In the genomic region with DNA sequence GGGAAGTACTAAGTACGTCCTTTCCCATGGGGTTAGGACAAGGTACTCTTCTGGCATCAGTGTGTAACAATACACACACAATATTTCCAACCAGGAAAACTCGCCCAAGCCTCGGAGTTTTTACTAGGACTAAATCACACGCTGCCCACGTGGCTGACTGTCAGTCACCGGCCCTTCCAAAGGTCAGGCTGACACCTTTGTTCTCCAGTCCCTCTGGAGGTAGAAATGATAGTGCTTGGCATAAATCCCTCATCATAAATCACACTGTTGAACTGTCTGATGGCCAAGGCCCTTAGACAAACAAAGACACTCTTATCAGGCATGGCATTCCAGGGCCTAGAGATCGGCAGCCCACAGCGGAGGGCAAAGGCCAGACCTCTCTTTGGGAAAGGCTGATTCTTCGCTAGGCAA, we compare ENCODE assay signal across 2 cellular contexts.
A peak's percentile ranks its signal among the peaks of the same experiment; 100 is the strongest.
TF ChIP-seq lines count a peak whose summit lies in the region.

No MANE protein-coding gene starts in this region.

TF ChIP-seq in HepG2, 621 proteins besides CTCF, POLR2A, EP300 and RAD21 (continues in another document):
- TF ChIP-seq CEBPB (IDR thresholded peaks at IDR 0.05; ENCODE audit: borderline replicate concordance, low read depth, low read length) (no peak), ZNF207 (IDR thresholded peaks at IDR 0.05; ENCODE audit: borderline replicate concordance) (no peak), NFIB (CRISPR knock-in tag; IDR thresholded peaks at IDR 0.05; ENCODE audit: borderline replicate concordance) (no peak), ZNF564 (CRISPR knock-in tag; IDR thresholded peaks at IDR 0.05) (no peak; the same call in 1 of the 2 replicates), ZNF879 (CRISPR knock-in tag; IDR thresholded peaks at IDR 0.05) (no peak), ZNF788 (CRISPR knock-in tag; IDR thresholded peaks at IDR 0.05; ENCODE audit: borderline replicate concordance) (peak; percentile 80; the same call in 1 of the 2 replicates), MED1 (CRISPR knock-in tag; IDR thresholded peaks at IDR 0.05) (peak; percentile 47), MAFG (CRISPR knock-in tag; IDR thresholded peaks at IDR 0.05) (no peak), KLF11 (CRISPR knock-in tag; IDR thresholded peaks at IDR 0.05) (no peak), ETV5 (CRISPR knock-in tag; IDR thresholded peaks at IDR 0.05; ENCODE audit: borderline replicate concordance) (0 out of 2 replicates have a peak, but pooled peaks have one; percentile 14), NKX3-1 (CRISPR knock-in tag; IDR thresholded peaks at IDR 0.05) (no peak; the same call in 1 of the 2 replicates), MZF1 (CRISPR knock-in tag; IDR thresholded peaks at IDR 0.05; ENCODE audit: borderline replicate concordance) (no peak), KLF6 (CRISPR knock-in tag; IDR thresholded peaks at IDR 0.05) (peak; percentile 70; the same call in 1 of the 2 replicates), ZFP90 (CRISPR knock-in tag; IDR thresholded peaks at IDR 0.05; ENCODE audit: borderline replicate concordance) (no peak), CBX1 (IDR thresholded peaks at IDR 0.05; ENCODE audit: low read depth) (no peak), XBP1 (CRISPR knock-in tag; IDR thresholded peaks at IDR 0.05) (no peak)
- TF ChIP-seq, protein P1, sequence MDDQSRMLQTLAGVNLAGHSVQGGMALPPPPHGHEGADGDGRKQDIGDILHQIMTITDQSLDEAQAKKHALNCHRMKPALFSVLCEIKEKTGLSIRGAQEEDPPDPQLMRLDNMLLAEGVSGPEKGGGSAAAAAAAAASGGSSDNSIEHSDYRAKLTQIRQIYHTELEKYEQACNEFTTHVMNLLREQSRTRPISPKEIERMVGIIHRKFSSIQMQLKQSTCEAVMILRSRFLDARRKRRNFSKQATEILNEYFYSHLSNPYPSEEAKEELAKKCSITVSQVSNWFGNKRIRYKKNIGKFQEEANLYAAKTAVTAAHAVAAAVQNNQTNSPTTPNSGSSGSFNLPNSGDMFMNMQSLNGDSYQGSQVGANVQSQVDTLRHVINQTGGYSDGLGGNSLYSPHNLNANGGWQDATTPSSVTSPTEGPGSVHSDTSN (CRISPR knock-in tag; IDR thresholded peaks at IDR 0.05; ENCODE audit: borderline replicate concordance) = no peak
- TF ChIP-seq, protein P2, sequence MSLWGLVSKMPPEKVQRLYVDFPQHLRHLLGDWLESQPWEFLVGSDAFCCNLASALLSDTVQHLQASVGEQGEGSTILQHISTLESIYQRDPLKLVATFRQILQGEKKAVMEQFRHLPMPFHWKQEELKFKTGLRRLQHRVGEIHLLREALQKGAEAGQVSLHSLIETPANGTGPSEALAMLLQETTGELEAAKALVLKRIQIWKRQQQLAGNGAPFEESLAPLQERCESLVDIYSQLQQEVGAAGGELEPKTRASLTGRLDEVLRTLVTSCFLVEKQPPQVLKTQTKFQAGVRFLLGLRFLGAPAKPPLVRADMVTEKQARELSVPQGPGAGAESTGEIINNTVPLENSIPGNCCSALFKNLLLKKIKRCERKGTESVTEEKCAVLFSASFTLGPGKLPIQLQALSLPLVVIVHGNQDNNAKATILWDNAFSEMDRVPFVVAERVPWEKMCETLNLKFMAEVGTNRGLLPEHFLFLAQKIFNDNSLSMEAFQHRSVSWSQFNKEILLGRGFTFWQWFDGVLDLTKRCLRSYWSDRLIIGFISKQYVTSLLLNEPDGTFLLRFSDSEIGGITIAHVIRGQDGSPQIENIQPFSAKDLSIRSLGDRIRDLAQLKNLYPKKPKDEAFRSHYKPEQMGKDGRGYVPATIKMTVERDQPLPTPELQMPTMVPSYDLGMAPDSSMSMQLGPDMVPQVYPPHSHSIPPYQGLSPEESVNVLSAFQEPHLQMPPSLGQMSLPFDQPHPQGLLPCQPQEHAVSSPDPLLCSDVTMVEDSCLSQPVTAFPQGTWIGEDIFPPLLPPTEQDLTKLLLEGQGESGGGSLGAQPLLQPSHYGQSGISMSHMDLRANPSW (CRISPR knock-in tag; IDR thresholded peaks at IDR 0.05; ENCODE audit: borderline replicate concordance) = no peak
- TF ChIP-seq, protein P3, sequence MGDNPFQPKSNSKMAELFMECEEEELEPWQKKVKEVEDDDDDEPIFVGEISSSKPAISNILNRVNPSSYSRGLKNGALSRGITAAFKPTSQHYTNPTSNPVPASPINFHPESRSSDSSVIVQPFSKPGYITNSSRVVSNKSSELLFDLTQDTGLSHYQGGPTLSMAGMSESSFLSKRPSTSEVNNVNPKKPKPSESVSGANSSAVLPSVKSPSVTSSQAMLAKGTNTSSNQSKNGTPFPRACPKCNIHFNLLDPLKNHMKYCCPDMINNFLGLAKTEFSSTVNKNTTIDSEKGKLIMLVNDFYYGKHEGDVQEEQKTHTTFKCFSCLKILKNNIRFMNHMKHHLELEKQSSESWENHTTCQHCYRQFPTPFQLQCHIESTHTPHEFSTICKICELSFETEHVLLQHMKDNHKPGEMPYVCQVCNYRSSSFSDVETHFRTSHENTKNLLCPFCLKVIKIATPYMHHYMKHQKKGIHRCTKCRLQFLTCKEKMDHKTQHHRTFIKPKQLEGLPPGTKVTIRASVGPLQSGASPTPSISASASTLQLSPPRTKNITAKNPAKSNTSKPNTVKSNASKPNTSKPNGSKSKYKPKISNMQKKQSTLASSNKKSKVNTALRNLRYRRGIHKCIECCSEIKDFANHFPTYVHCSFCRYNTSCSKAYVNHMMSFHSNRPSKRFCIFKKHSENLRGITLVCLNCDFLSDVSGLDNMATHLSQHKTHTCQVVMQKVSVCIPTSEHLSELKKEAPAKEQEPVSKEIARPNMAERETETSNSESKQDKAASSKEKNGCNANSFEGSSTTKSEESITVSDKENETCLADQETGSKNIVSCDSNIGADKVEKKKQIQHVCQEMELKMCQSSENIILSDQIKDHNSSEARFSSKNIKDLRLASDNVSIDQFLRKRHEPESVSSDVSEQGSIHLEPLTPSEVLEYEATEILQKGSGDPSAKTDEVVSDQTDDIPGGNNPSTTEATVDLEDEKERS (CRISPR knock-in tag; IDR thresholded peaks at IDR 0.05) = no peak
- TF ChIP-seq, protein P4, sequence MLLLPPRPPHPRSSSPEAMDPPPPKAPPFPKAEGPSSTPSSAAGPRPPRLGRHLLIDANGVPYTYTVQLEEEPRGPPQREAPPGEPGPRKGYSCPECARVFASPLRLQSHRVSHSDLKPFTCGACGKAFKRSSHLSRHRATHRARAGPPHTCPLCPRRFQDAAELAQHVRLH (CRISPR knock-in tag; IDR thresholded peaks at IDR 0.05; ENCODE audit: borderline replicate concordance, low read depth) = 0 out of 2 replicates have a peak, but pooled peaks have one; percentile 38
- TF ChIP-seq, protein P5, sequence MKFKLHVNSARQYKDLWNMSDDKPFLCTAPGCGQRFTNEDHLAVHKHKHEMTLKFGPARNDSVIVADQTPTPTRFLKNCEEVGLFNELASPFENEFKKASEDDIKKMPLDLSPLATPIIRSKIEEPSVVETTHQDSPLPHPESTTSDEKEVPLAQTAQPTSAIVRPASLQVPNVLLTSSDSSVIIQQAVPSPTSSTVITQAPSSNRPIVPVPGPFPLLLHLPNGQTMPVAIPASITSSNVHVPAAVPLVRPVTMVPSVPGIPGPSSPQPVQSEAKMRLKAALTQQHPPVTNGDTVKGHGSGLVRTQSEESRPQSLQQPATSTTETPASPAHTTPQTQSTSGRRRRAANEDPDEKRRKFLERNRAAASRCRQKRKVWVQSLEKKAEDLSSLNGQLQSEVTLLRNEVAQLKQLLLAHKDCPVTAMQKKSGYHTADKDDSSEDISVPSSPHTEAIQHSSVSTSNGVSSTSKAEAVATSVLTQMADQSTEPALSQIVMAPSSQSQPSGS (CRISPR knock-in tag; IDR thresholded peaks at IDR 0.05) = peak; percentile 57; the same call in 1 of the 2 replicates

TF ChIP-seq in GM23338, 12 proteins besides CTCF, POLR2A, EP300 and RAD21:
- no peak for TF ChIP-seq JUNB (IDR thresholded peaks at IDR 0.05; ENCODE audit: unreplicated experiment)
- TF ChIP-seq, protein P6, sequence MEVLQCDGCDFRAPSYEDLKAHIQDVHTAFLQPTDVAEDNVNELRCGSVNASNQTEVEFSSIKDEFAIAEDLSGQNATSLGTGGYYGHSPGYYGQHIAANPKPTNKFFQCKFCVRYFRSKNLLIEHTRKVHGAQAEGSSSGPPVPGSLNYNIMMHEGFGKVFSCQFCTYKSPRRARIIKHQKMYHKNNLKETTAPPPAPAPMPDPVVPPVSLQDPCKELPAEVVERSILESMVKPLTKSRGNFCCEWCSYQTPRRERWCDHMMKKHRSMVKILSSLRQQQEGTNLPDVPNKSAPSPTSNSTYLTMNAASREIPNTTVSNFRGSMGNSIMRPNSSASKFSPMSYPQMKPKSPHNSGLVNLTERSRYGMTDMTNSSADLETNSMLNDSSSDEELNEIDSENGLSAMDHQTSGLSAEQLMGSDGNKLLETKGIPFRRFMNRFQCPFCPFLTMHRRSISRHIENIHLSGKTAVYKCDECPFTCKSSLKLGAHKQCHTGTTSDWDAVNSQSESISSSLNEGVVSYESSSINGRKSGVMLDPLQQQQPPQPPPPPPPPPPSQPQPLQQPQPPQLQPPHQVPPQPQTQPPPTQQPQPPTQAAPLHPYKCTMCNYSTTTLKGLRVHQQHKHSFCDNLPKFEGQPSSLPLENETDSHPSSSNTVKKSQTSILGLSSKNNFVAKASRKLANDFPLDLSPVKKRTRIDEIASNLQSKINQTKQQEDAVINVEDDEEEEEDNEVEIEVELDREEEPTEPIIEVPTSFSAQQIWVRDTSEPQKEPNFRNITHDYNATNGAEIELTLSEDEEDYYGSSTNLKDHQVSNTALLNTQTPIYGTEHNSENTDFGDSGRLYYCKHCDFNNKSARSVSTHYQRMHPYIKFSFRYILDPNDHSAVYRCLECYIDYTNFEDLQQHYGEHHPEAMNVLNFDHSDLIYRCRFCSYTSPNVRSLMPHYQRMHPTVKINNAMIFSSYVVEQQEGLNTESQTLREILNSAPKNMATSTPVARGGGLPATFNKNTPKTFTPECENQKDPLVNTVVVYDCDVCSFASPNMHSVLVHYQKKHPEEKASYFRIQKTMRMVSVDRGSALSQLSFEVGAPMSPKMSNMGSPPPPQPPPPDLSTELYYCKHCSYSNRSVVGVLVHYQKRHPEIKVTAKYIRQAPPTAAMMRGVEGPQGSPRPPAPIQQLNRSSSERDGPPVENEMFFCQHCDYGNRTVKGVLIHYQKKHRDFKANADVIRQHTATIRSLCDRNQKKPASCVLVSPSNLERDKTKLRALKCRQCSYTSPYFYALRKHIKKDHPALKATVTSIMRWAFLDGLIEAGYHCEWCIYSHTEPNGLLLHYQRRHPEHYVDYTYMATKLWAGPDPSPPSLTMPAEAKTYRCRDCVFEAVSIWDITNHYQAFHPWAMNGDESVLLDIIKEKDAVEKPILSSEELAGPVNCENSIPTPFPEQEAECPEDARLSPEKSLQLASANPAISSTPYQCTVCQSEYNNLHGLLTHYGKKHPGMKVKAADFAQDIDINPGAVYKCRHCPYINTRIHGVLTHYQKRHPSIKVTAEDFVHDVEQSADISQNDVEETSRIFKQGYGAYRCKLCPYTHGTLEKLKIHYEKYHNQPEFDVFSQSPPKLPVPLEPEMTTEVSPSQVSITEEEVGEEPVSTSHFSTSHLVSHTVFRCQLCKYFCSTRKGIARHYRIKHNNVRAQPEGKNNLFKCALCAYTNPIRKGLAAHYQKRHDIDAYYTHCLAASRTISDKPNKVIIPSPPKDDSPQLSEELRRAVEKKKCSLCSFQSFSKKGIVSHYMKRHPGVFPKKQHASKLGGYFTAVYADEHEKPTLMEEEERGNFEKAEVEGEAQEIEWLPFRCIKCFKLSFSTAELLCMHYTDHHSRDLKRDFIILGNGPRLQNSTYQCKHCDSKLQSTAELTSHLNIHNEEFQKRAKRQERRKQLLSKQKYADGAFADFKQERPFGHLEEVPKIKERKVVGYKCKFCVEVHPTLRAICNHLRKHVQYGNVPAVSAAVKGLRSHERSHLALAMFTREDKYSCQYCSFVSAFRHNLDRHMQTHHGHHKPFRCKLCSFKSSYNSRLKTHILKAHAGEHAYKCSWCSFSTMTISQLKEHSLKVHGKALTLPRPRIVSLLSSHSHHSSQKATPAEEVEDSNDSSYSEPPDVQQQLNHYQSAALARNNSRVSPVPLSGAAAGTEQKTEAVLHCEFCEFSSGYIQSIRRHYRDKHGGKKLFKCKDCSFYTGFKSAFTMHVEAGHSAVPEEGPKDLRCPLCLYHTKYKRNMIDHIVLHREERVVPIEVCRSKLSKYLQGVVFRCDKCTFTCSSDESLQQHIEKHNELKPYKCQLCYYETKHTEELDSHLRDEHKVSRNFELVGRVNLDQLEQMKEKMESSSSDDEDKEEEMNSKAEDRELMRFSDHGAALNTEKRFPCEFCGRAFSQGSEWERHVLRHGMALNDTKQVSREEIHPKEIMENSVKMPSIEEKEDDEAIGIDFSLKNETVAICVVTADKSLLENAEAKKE (CRISPR knock-in tag; IDR thresholded peaks at IDR 0.05) = no peak
- TF ChIP-seq NANOG (IDR thresholded peaks at IDR 0.05; ENCODE audit: borderline replicate concordance) = no peak
- TF ChIP-seq ZNF331 (CRISPR knock-in tag; IDR thresholded peaks at IDR 0.05; ENCODE audit: low read depth) = no peak
- TF ChIP-seq STAT1 (IDR thresholded peaks at IDR 0.05; ENCODE audit: unreplicated experiment) = no peak
- TF ChIP-seq, protein P7, sequence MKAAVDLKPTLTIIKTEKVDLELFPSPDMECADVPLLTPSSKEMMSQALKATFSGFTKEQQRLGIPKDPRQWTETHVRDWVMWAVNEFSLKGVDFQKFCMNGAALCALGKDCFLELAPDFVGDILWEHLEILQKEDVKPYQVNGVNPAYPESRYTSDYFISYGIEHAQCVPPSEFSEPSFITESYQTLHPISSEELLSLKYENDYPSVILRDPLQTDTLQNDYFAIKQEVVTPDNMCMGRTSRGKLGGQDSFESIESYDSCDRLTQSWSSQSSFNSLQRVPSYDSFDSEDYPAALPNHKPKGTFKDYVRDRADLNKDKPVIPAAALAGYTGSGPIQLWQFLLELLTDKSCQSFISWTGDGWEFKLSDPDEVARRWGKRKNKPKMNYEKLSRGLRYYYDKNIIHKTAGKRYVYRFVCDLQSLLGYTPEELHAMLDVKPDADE (IDR thresholded peaks at IDR 0.05) = no peak
- no peak for TF ChIP-seq POLR2AphosphoS5 (IDR thresholded peaks at IDR 0.05; ENCODE audit: low read depth)
- TF ChIP-seq, protein P8, sequence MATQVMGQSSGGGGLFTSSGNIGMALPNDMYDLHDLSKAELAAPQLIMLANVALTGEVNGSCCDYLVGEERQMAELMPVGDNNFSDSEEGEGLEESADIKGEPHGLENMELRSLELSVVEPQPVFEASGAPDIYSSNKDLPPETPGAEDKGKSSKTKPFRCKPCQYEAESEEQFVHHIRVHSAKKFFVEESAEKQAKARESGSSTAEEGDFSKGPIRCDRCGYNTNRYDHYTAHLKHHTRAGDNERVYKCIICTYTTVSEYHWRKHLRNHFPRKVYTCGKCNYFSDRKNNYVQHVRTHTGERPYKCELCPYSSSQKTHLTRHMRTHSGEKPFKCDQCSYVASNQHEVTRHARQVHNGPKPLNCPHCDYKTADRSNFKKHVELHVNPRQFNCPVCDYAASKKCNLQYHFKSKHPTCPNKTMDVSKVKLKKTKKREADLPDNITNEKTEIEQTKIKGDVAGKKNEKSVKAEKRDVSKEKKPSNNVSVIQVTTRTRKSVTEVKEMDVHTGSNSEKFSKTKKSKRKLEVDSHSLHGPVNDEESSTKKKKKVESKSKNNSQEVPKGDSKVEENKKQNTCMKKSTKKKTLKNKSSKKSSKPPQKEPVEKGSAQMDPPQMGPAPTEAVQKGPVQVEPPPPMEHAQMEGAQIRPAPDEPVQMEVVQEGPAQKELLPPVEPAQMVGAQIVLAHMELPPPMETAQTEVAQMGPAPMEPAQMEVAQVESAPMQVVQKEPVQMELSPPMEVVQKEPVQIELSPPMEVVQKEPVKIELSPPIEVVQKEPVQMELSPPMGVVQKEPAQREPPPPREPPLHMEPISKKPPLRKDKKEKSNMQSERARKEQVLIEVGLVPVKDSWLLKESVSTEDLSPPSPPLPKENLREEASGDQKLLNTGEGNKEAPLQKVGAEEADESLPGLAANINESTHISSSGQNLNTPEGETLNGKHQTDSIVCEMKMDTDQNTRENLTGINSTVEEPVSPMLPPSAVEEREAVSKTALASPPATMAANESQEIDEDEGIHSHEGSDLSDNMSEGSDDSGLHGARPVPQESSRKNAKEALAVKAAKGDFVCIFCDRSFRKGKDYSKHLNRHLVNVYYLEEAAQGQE (IDR thresholded peaks at IDR 0.05; ENCODE audit: unreplicated experiment) = no peak
- TF ChIP-seq EZH2 (IDR thresholded peaks at IDR 0.05; ENCODE audit: low read depth, unreplicated experiment) = no peak
- TF ChIP-seq ZNF114 (CRISPR knock-in tag; IDR thresholded peaks at IDR 0.05) = no peak
- no peak for TF ChIP-seq CREB1 (CRISPR knock-in tag; IDR thresholded peaks at IDR 0.05; ENCODE audit: low read depth)
- TF ChIP-seq EZH2phosphoT487 (IDR thresholded peaks at IDR 0.05; ENCODE audit: unreplicated experiment) = no peak
